In genomic region chr6:90479603-90479926, GRCh38 we compare ENCODE assay signal across 11 cellular contexts.
DNase-seq lines count a peak whose midpoint lies in the region; ATAC-seq and TF ChIP-seq lines count a peak whose summit lies in the region.
"Had no signal": no experiment of that assay in that cellular context is flagged by ENCODE, and none has a peak within 500 bp of the region (broad histone marks: within the 10 kb centered on the region; RNA-seq: fewer than 3 reads in every experiment).

No MANE protein-coding gene starts in this region.

- H3K4me3 ChIP-seq in right atrium auricular region (no peak overlapping the region), right cardiac atrium (ENCODE audit: low read length) (no peak overlapping the region), dorsolateral prefrontal cortex (peak overlapping the region in 4 of 59 donors; percentile 11 to 30 (median 24))
- H3K4me3 ChIP-seq: thyroid gland had no signal

- H3K27me3 ChIP-seq in right atrium auricular region (no peaks in the 10 kb centered on the region), right cardiac atrium (ENCODE audit: control insufficient read depth, insufficient read depth) (no peaks in the 10 kb centered on the region), dorsolateral prefrontal cortex (no peaks in the 10 kb centered on the region)
- H3K27me3 ChIP-seq: thyroid gland had no signal

- ATAC-seq in right cardiac atrium, result no peak
- ATAC-seq in naive thymus-derived CD8-positive, alpha-beta T cell, result peak; percentile 2 to 3

- intact Hi-C loops in right cardiac atrium (cut with DNase I), result loop anchor here in 3 of 4 donors (2.0 to 10.0 kb wide), 6 partner anchors 85 to 539 kb away; no protein-coding TSS in a partner anchor
- intact Hi-C loops in dorsolateral prefrontal cortex (cut with DNase I), result loop anchor here (1.0 to 10.0 kb wide), 9 partner anchors 82 to 539 kb away; partner anchors contain the start of gene BACH2 (in 2 of the 2)

- no peaks in the 10 kb centered on the region for H3K36me3 Mint-ChIP-seq in naive thymus-derived CD8-positive, alpha-beta T cell
- H3K36me3 Mint-ChIP-seq: activated naive CD4-positive, alpha-beta T cell treated with anti-CD3 and anti-CD28 coated beads, Interleukin-2, amount 10 ng/mL, durations not matched to agents 7 days and 5 days; IgD-negative memory B cell had no signal

- POLR2A ChIA-PET in naive thymus-derived CD8-positive, alpha-beta T cell (lab: Charles Lee), result interaction anchor here (0.9 to 2.0 kb wide), 6 partner anchors 54 to 660 kb away, joined by 3 to 8 read pairs (median 6); partner anchors contain the start of genes BACH2, CASP8AP2 and MDN1

- H3K9me3 ChIP-seq in right atrium auricular region (no peaks in the 10 kb centered on the region), right cardiac atrium (ENCODE audit: control insufficient read depth, low read length) (no peaks in the 10 kb centered on the region)
- H3K9me3 ChIP-seq: thyroid gland had no signal

- 87% methylated on average over 1 of the region's 1 CpG for WGBS in right cardiac atrium

- H3K36me3 ChIP-seq in right atrium auricular region, result no peaks in the 10 kb centered on the region
- H3K36me3 ChIP-seq: thyroid gland had no signal

- DNase-seq in right atrium auricular region (ENCODE audit: low spot score), result no peak
- DNase-seq in right cardiac atrium, result no peak
- no peak for DNase-seq in naive thymus-derived CD8-positive, alpha-beta T cell
- DNase-seq in dorsolateral prefrontal cortex, result no peak
- DNase-seq in NCI-H2227 (lab: John Stamatoyannopoulos, UW; ENCODE audit: unreplicated experiment), result no peak
- DNase-seq in NOMO-1 (lab: John Stamatoyannopoulos, UW; ENCODE audit: unreplicated experiment in 2 of 2), result no peak
- no peak for DNase-seq in substantia nigra (lab: John Stamatoyannopoulos, UW)

- H3K27ac ChIP-seq in right atrium auricular region (no peak overlapping the region), right cardiac atrium (ENCODE audit: low read length) (no peak overlapping the region), VCaP (no peak overlapping the region), dorsolateral prefrontal cortex (peak overlapping the region in 6 of 59 donors; percentile 13 to 79 (median 41)), substantia nigra (ENCODE audit: low read depth, low read length, poor library complexity, severe bottlenecking) (no peak overlapping the region)
- H3K27ac ChIP-seq: thyroid gland had no signal

- no peaks in the 10 kb centered on the region for H3K9me3 Mint-ChIP-seq in naive thymus-derived CD8-positive, alpha-beta T cell
- H3K9me3 Mint-ChIP-seq: activated naive CD4-positive, alpha-beta T cell treated with anti-CD3 and anti-CD28 coated beads, Interleukin-2, amount 10 ng/mL, durations not matched to agents 7 days and 5 days had no signal

- TF ChIP-seq CTCF in right atrium auricular region (IDR thresholded peaks at IDR 0.05) (peak; percentile 3 to 4), VCaP (conservative IDR thresholded peaks at IDR 0.05) (peak; percentile 51), dorsolateral prefrontal cortex (IDR thresholded peaks at IDR 0.05 in 54 of 56, conservative IDR thresholded peaks at IDR 0.05 in 2 of 56; ENCODE audit: low read depth in 1 of 56, partially characterized antibody in 56 of 56) (peak in 11 of 56 donors; percentile 2 to 42 (median 5))

- H3K4me3 Mint-ChIP-seq in naive thymus-derived CD8-positive, alpha-beta T cell, result no peak overlapping the region
- H3K4me3 Mint-ChIP-seq: activated naive CD4-positive, alpha-beta T cell treated with anti-CD3 and anti-CD28 coated beads, Interleukin-2, amount 10 ng/mL, durations not matched to agents 7 days and 5 days had no signal

- H3K27me3 Mint-ChIP-seq in naive thymus-derived CD8-positive, alpha-beta T cell, result no peaks in the 10 kb centered on the region
- H3K27me3 Mint-ChIP-seq: activated naive CD4-positive, alpha-beta T cell treated with anti-CD3 and anti-CD28 coated beads, Interleukin-2, amount 10 ng/mL, durations not matched to agents 7 days and 5 days; IgD-negative memory B cell had no signal

- peaks cover 9 to 35% (median 13%) of the 10 kb centered on the region in 4 donors for H3K4me1 Mint-ChIP-seq in naive thymus-derived CD8-positive, alpha-beta T cell

- H3K27ac Mint-ChIP-seq in naive thymus-derived CD8-positive, alpha-beta T cell, result peak overlapping the region in 4 of 10 donors; percentile 0 to 89 (median 71)

- peaks cover 0 to 4% of the 10 kb centered on the region in 2 donors for H3K4me1 ChIP-seq in right atrium auricular region
- peaks cover 3% of the 10 kb centered on the region for H3K4me1 ChIP-seq in right cardiac atrium (ENCODE audit: control insufficient read depth, insufficient read depth, low read length)

Comparison
In these comparisons a context has a peak if more than half of its experiments do, and no peak if none do; other contexts are left out.
1. ATAC-seq: peak in naive thymus-derived CD8-positive, alpha-beta T cell (2 of 2); none in right cardiac atrium (0 of 2).